Comparison of ENCODE assay signal across 19 cellular contexts in the genomic region with DNA sequence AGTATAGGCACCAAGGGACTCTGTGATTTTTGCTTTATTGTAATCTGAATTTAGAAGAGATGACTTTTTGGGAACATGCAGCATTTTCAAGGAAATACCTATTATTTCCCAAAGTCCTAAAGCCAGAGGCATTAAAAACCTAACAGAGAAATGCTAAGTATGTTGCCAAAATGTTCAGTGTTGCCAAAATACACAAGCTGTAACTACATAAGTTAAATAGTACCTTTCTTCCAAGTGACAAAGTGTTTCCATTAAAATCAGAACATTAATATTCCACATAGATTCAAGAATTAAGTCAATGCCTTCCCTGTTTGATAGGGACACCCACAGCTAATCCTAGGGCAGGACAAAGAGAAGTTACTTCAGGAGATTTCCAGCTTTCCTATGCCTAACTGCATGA. TPM values are rescaled to one million over a fixed set of nuclear protein-coding genes. Genes with fewer than 3 reads are reported as not detected.
DNase-seq lines count a peak whose midpoint lies in the region; ATAC-seq and TF ChIP-seq lines count a peak whose summit lies in the region.
"Had no signal": no experiment of that assay in that cellular context is flagged by ENCODE, and none has a peak within 500 bp of the region (broad histone marks: within the 10 kb centered on the region; RNA-seq: fewer than 3 reads in every experiment).

No MANE protein-coding gene starts in this region.

- intact Hi-C loops in Panc1 (cut with micrococcal nuclease; ENCODE audit: unreplicated experiment) = no loop called here

- no peaks in the 10 kb centered on the region for H3K27me3 ChIP-seq in Panc1 (ENCODE audit: control insufficient read depth, insufficient read depth, low read length)
- H3K27me3 ChIP-seq: BLaER1 had no signal

- CTCF ChIA-PET in Panc1 (lab: Charles Lee) = no interaction called here

- H3K4me3 ChIP-seq in Panc1 (ENCODE audit: low read depth in 2 of 2, low read length in 2 of 2) (no peak overlapping the region), fibroblast of the aortic adventitia (ENCODE audit: low read depth, low read length) (no peak overlapping the region)
- H3K4me3 ChIP-seq: BLaER1, PC-9 had no signal

- DNase-seq in activated T-cell treated with anti-CD3 and anti-CD28 coated beads, Interleukin-2, amount 50 U/mL, for 24 hours = no peak
- no peak for DNase-seq in activated T-cell treated with anti-CD3 and anti-CD28 coated beads, Interleukin-2, amount 50 U/mL, for 4 hours
- DNase-seq in Panc1 (ENCODE audit: low read depth, low spot score) (no peak), fibroblast of the aortic adventitia (ENCODE audit: low read depth) (peak; percentile 32), NCI-H146 treated with DMSO at 0.1 percent for 48 hours (lab: John Stamatoyannopoulos, UW; ENCODE audit: unreplicated experiment) (no peak)
- DNase-seq in stimulated activated effector memory CD8-positive, alpha-beta T cell treated with anti-CD3 and anti-CD28 coated beads, Interleukin-12 subunit alpha, Interleukin-12 subunit beta, amount 100 ng/mL, for 72 hours (ENCODE audit: low spot score in 2 of 2) = no peak
- DNase-seq: COR-L47, KG1, NCI-H1436 treated with DMSO at 0.1 percent for 48 hours, NCI-H2081, NCI-H510A, NCI-H774, PC-9 had no signal

- H3K4me1 ChIP-seq in Panc1 (ENCODE audit: control insufficient read depth, insufficient read depth, low read length) = no peaks in the 10 kb centered on the region
- H3K4me1 ChIP-seq: BLaER1 had no signal

- peak overlapping the region; percentile 64 for H3K27ac Mint-ChIP-seq in activated T-cell treated with anti-CD3 and anti-CD28 coated beads, Interleukin-2, amount 50 U/mL, for 24 hours
- peak overlapping the region; percentile 43 for H3K27ac Mint-ChIP-seq in stimulated activated effector memory CD8-positive, alpha-beta T cell treated with anti-CD3 and anti-CD28 coated beads, Interleukin-12 subunit alpha, Interleukin-12 subunit beta, amount 100 ng/mL, for 72 hours

- in situ Hi-C loops in Panc1 (cut with HindIII; ENCODE audit: low pct_unique_long_range_greater_than_20kb, low sequenced_read_pairs) = no loop called here

- TF ChIP-seq CTCF in Panc1 (IDR thresholded peaks at IDR 0.05) (no peak), fibroblast of the aortic adventitia (IDR thresholded peaks at IDR 0.05; ENCODE audit: insufficient read depth, low read length) (no peak)

- no peaks in the 10 kb centered on the region for H3K9me3 Mint-ChIP-seq in activated T-cell treated with anti-CD3 and anti-CD28 coated beads, Interleukin-2, amount 50 U/mL, for 24 hours
- no peaks in the 10 kb centered on the region for H3K9me3 Mint-ChIP-seq in activated T-cell treated with anti-CD3 and anti-CD28 coated beads, Interleukin-2, amount 50 U/mL, for 4 hours
- H3K9me3 Mint-ChIP-seq in stimulated activated effector memory CD8-positive, alpha-beta T cell treated with anti-CD3 and anti-CD28 coated beads, Interleukin-12 subunit alpha, Interleukin-12 subunit beta, amount 100 ng/mL, for 72 hours = no peaks in the 10 kb centered on the region

- peaks cover 93% of the 10 kb centered on the region for H3K36me3 Mint-ChIP-seq in activated T-cell treated with anti-CD3 and anti-CD28 coated beads, Interleukin-2, amount 50 U/mL, for 24 hours (ENCODE audit: low read depth)
- peaks cover 44% of the 10 kb centered on the region for H3K36me3 Mint-ChIP-seq in activated T-cell treated with anti-CD3 and anti-CD28 coated beads, Interleukin-2, amount 50 U/mL, for 4 hours (ENCODE audit: insufficient read depth)
- peaks cover 100% of the 10 kb centered on the region for H3K36me3 Mint-ChIP-seq in stimulated activated effector memory CD8-positive, alpha-beta T cell treated with anti-CD3 and anti-CD28 coated beads, Interleukin-12 subunit alpha, Interleukin-12 subunit beta, amount 100 ng/mL, for 72 hours

- H3K36me3 ChIP-seq in Panc1 (ENCODE audit: control insufficient read depth, insufficient read depth, low read length) = peaks cover 18% of the 10 kb centered on the region

- no peak overlapping the region for H3K4me3 Mint-ChIP-seq in activated T-cell treated with anti-CD3 and anti-CD28 coated beads, Interleukin-2, amount 50 U/mL, for 24 hours
- no peak overlapping the region for H3K4me3 Mint-ChIP-seq in activated T-cell treated with anti-CD3 and anti-CD28 coated beads, Interleukin-2, amount 50 U/mL, for 4 hours
- H3K4me3 Mint-ChIP-seq in stimulated activated effector memory CD8-positive, alpha-beta T cell treated with anti-CD3 and anti-CD28 coated beads, Interleukin-12 subunit alpha, Interleukin-12 subunit beta, amount 100 ng/mL, for 72 hours = no peak overlapping the region

- H3K27me3 Mint-ChIP-seq in activated T-cell treated with anti-CD3 and anti-CD28 coated beads, Interleukin-2, amount 50 U/mL, for 24 hours = no peaks in the 10 kb centered on the region
- no peaks in the 10 kb centered on the region for H3K27me3 Mint-ChIP-seq in activated T-cell treated with anti-CD3 and anti-CD28 coated beads, Interleukin-2, amount 50 U/mL, for 4 hours (ENCODE audit: low read depth)

- no peak for ATAC-seq in activated T-cell treated with anti-CD3 and anti-CD28 coated beads, Interleukin-2, amount 50 U/mL, for 4 hours
- ATAC-seq in Panc1 = no peak
- no peak for ATAC-seq in stimulated activated effector memory CD8-positive, alpha-beta T cell treated with anti-CD3 and anti-CD28 coated beads, Interleukin-12 subunit alpha, Interleukin-12 subunit beta, amount 100 ng/mL, for 72 hours
- ATAC-seq in HG03159 (IDR thresholded peaks at IDR 0.05; ENCODE audit: unreplicated experiment) = no peak
- no peak for ATAC-seq in GM18867 (IDR thresholded peaks at IDR 0.05; ENCODE audit: unreplicated experiment)

- POLR2A ChIA-PET in Panc1 (lab: Charles Lee) = no interaction called here

- H3K27ac ChIP-seq in Panc1 (ENCODE audit: low read length) = no peak overlapping the region
- H3K27ac ChIP-seq: BLaER1, PC-9 had no signal

- no peaks in the 10 kb centered on the region for H3K9me3 ChIP-seq in Panc1 (ENCODE audit: control insufficient read depth, insufficient read depth, low read depth, low read length)
- H3K9me3 ChIP-seq: BLaER1 had no signal

- H3K4me1 Mint-ChIP-seq in activated T-cell treated with anti-CD3 and anti-CD28 coated beads, Interleukin-2, amount 50 U/mL, for 24 hours (ENCODE audit: low read depth) = peaks cover 7% of the 10 kb centered on the region
- peaks cover 3% of the 10 kb centered on the region for H3K4me1 Mint-ChIP-seq in activated T-cell treated with anti-CD3 and anti-CD28 coated beads, Interleukin-2, amount 50 U/mL, for 4 hours (ENCODE audit: low read depth)
- H3K4me1 Mint-ChIP-seq in stimulated activated effector memory CD8-positive, alpha-beta T cell treated with anti-CD3 and anti-CD28 coated beads, Interleukin-12 subunit alpha, Interleukin-12 subunit beta, amount 100 ng/mL, for 72 hours = no peaks in the 10 kb centered on the region

- BruUV-seq in Panc1 (replicated peaks; lab: Mats Ljungman, UMichigan) = TSS peak; percentile 26

RNA-seq across cellular contexts. Expression of a gene that starts 42.0 kb away (rescaled TPM):
- 10 to 100 TPM; 37.7 to 43.7 (median 37.8) TPM for total RNA-seq in activated T-cell treated with anti-CD3 and anti-CD28 coated beads, Interleukin-2, amount 50 U/mL, for 4 hours
- total RNA-seq in Panc1 (2021; ENCODE audit: unreplicated experiment) (19.4 TPM), fibroblast of the aortic adventitia (ENCODE audit: low replicate concordance) (28.8 and 41.4 TPM in 2 replicates)
- polyA plus RNA-seq in Panc1 (2012; ENCODE audit: insufficient read length) = 20.6 TPM

RNA-seq across cellular contexts. Expression of a gene that starts 53.6 kb away (rescaled TPM):
- total RNA-seq in activated T-cell treated with anti-CD3 and anti-CD28 coated beads, Interleukin-2, amount 50 U/mL, for 4 hours = not detected
- not detected for total RNA-seq in Panc1 (2021; ENCODE audit: unreplicated experiment)
- polyA plus RNA-seq in Panc1 (2012; ENCODE audit: insufficient read length) = 0.24 TPM
- not detected in 2 replicates for total RNA-seq in fibroblast of the aortic adventitia (ENCODE audit: low replicate concordance)
- total RNA-seq: Daoy, H4, M059J had no signal
